27 cellular contexts compared by ENCODE assay signal in genomic region chr4:40572692-40573287, GRCh38.
"Had no signal": no experiment of that assay in that cellular context is flagged by ENCODE, and none has a peak within 500 bp of the region (broad histone marks: within the 10 kb centered on the region; RNA-seq: fewer than 3 reads in every experiment).

No MANE protein-coding gene starts in this region.

- H2AFZ ChIP-seq: parathyroid adenoma had no signal

- H3K27ac ChIP-seq: esophagus squamous epithelium, psoas muscle, suprapubic skin, tibial artery, VCaP had no signal

- H3K4me3 ChIP-seq: adrenal gland, body of pancreas, esophagus squamous epithelium, heart right ventricle, psoas muscle, smooth muscle cell, suprapubic skin, tibial artery had no signal

- ATAC-seq: body of pancreas; heart right ventricle; naive thymus-derived CD4-positive, alpha-beta T cell; psoas muscle had no signal

- H3K4me1 ChIP-seq: psoas muscle had no signal

- H3K9me3 Mint-ChIP-seq: activated naive CD4-positive, alpha-beta T cell treated with anti-CD3 and anti-CD28 coated beads for 36 hours; activated naive CD8-positive, alpha-beta T cell treated with anti-CD3 and anti-CD28 coated beads for 36 hours had no signal

- FAIRE-seq: colon, TTC549 had no signal

- DNase-seq: activated CD4-positive, alpha-beta T cell treated with anti-CD3 and anti-CD28 coated beads for 48 hours; activated CD4-positive, alpha-beta T cell treated with anti-CD3 and anti-CD28 coated beads, Interleukin-2, amount 50 U/mL, for 48 hours; activated CD8-positive, alpha-beta memory T cell treated with anti-CD3 and anti-CD28 coated beads for 24 hours; activated effector memory CD4-positive, alpha-beta T cell treated with Interleukin-2 at 50 U/mL for 16 hours; activated naive CD4-positive, alpha-beta T cell treated with anti-CD3 and anti-CD28 coated beads for 36 hours; activated naive CD8-positive, alpha-beta T cell treated with anti-CD3 and anti-CD28 coated beads for 36 hours; adrenal gland; aorta; body of pancreas; dermis blood vessel endothelial cell; effector CD4-positive, alpha-beta T cell; esophagus squamous epithelium; foreskin melanocyte; heart right ventricle; midbrain; naive thymus-derived CD4-positive, alpha-beta T cell; nucleus accumbens; psoas muscle; stimulated activated CD4-positive, alpha-beta T cell treated with anti-CD3 and anti-CD28 coated beads, Interleukin-15, amount 100 ng/mL, for 24 hours; stimulated activated naive CD4-positive, alpha-beta T cell; tibial artery had no signal

- H3K9me3 ChIP-seq: adrenal gland, body of pancreas, esophagus squamous epithelium, heart right ventricle, psoas muscle, suprapubic skin, tibial artery had no signal

- H3K4me2 ChIP-seq: smooth muscle cell had no signal

- H3K36me3 Mint-ChIP-seq: activated naive CD8-positive, alpha-beta T cell treated with anti-CD3 and anti-CD28 coated beads for 36 hours; naive thymus-derived CD4-positive, alpha-beta T cell had no signal

- H3K4me3 Mint-ChIP-seq: activated naive CD4-positive, alpha-beta T cell treated with anti-CD3 and anti-CD28 coated beads for 36 hours; activated naive CD8-positive, alpha-beta T cell treated with anti-CD3 and anti-CD28 coated beads for 36 hours had no signal

- H3K27me3 ChIP-seq: adrenal gland, body of pancreas, esophagus squamous epithelium, heart right ventricle, suprapubic skin, tibial artery had no signal

- H3K27ac Mint-ChIP-seq: activated naive CD4-positive, alpha-beta T cell treated with anti-CD3 and anti-CD28 coated beads for 36 hours; activated naive CD8-positive, alpha-beta T cell treated with anti-CD3 and anti-CD28 coated beads for 36 hours had no signal

- H3K36me3 ChIP-seq: adrenal gland, esophagus squamous epithelium, heart right ventricle, suprapubic skin, tibial artery had no signal
